Comparison of ENCODE assay signal across 13 cellular contexts in genomic region chr17:30520436-30520835, GRCh38. TPM values are rescaled to one million over a fixed set of nuclear protein-coding genes. Genes with fewer than 3 reads are reported as not detected.
DNase-seq lines count a peak whose midpoint lies in the region; ATAC-seq and TF ChIP-seq lines count a peak whose summit lies in the region.
"Had no signal": no experiment of that assay in that cellular context is flagged by ENCODE, and none has a peak within 500 bp of the region (broad histone marks: within the 10 kb centered on the region; RNA-seq: fewer than 3 reads in every experiment).

No MANE protein-coding gene starts in this region.

- H3K9me3 ChIP-seq in gastroesophageal sphincter (no peaks in the 10 kb centered on the region), suprapubic skin (no peaks in the 10 kb centered on the region)

- POLR2A ChIA-PET in GM10248 (lab: Yijun Ruan, JAX), result interaction anchor here (0.6 kb wide), 1 partner anchor 327 kb away, joined by 6 read pairs; no protein-coding TSS in a partner anchor

- H3K36me3 ChIP-seq in gastroesophageal sphincter (peaks cover 0 to 60% of the 10 kb centered on the region in 2 donors), suprapubic skin (peaks cover 49% of the 10 kb centered on the region)

- H3K4me3 Mint-ChIP-seq in activated T-cell treated with anti-CD3 and anti-CD28 coated beads, Interleukin-2, amount 50 U/mL, for 72 hours, result no peak overlapping the region
- H3K4me3 Mint-ChIP-seq: stimulated activated naive CD8-positive, alpha-beta T cell treated with anti-CD3 and anti-CD28 coated beads, Interleukin-15, amount 100 ng/mL, for 72 hours had no signal

- H3K4me1 ChIP-seq in gastroesophageal sphincter, result peaks cover 0 to 34% (median 7%) of the 10 kb centered on the region in 3 donors
- peaks cover 8% of the 10 kb centered on the region for H3K4me1 ChIP-seq in suprapubic skin

- H3K4me3 ChIP-seq in gastroesophageal sphincter, result no peak overlapping the region
- H3K4me3 ChIP-seq in suprapubic skin, result no peak overlapping the region
- no peak overlapping the region for H3K4me3 ChIP-seq in dorsolateral prefrontal cortex

- no peak for DNase-seq in activated T-cell treated with anti-CD3 and anti-CD28 coated beads, Interleukin-2, amount 50 U/mL, for 72 hours
- DNase-seq in activated T-cell treated with anti-CD3 and anti-CD28 coated beads for 4 hours (no peak), amniotic stem cell (lab: John Stamatoyannopoulos, UW) (peak; percentile 39), suprapubic skin (ENCODE audit: low spot score in 2 of 2) (no peak), GM10248 (ENCODE audit: extremely low spot score) (no peak), dorsolateral prefrontal cortex (no peak), GDM1 (lab: John Stamatoyannopoulos, UW) (no peak)
- DNase-seq: amygdala; islet precursor cell; NCI-H2029; stimulated activated CD4-positive, alpha-beta T cell treated with anti-CD3 and anti-CD28 coated beads, Interleukin-1b, Interleukin-23, amount 100 ng/mL, for 48 hours; stimulated activated naive CD8-positive, alpha-beta T cell treated with anti-CD3 and anti-CD28 coated beads, Interleukin-15, amount 100 ng/mL, for 72 hours had no signal

- H3K27ac ChIP-seq in gastroesophageal sphincter (peak overlapping the region in 3 of 4 donors; percentile 28 to 57 (median 49)), suprapubic skin (peak overlapping the region; percentile 73), dorsolateral prefrontal cortex (peak overlapping the region in 18 of 59 donors; percentile 1 to 78 (median 30))

- no peaks in the 10 kb centered on the region for H3K27me3 Mint-ChIP-seq in activated T-cell treated with anti-CD3 and anti-CD28 coated beads, Interleukin-2, amount 50 U/mL, for 72 hours (ENCODE audit: low read depth)
- H3K27me3 Mint-ChIP-seq: stimulated activated naive CD8-positive, alpha-beta T cell treated with anti-CD3 and anti-CD28 coated beads, Interleukin-15, amount 100 ng/mL, for 72 hours had no signal

- WGBS in gastroesophageal sphincter (ENCODE audit: low coverage in 1 of 2), 2 donors, result 23% methylated on average over 2 of the region's 2 CpGs
- 25% methylated on average over 2 of the region's 2 CpGs for WGBS in suprapubic skin

- ATAC-seq in activated T-cell treated with anti-CD3 and anti-CD28 coated beads, Interleukin-2, amount 50 U/mL, for 72 hours (replicated peaks in 1 of 2), result no peak
- peak; percentile 28 for ATAC-seq in gastroesophageal sphincter
- ATAC-seq: stimulated activated naive CD8-positive, alpha-beta T cell treated with anti-CD3 and anti-CD28 coated beads, Interleukin-15, amount 100 ng/mL, for 72 hours had no signal

- peaks cover 6 to 20% of the 10 kb centered on the region in 2 donors for H3K36me3 Mint-ChIP-seq in activated T-cell treated with anti-CD3 and anti-CD28 coated beads, Interleukin-2, amount 50 U/mL, for 72 hours (ENCODE audit: insufficient read depth in 2 of 2)

- CTCF ChIA-PET in GM10248 (lab: Yijun Ruan, JAX), result interaction anchor here (0.7 to 1.5 kb wide), 3 partner anchors 9 to 44 kb away, joined by 3 to 7 read pairs (median 3); partner anchors contain the start of gene GOSR1

- TF ChIP-seq POLR2A in gastroesophageal sphincter (IDR thresholded peaks at IDR 0.05), result no peak
- no peak for TF ChIP-seq POLR2A in suprapubic skin (IDR thresholded peaks at IDR 0.05)

- TF ChIP-seq EP300 in gastroesophageal sphincter (IDR thresholded peaks at IDR 0.05) (no peak), suprapubic skin (IDR thresholded peaks at IDR 0.05) (no peak)

- H3K4me1 Mint-ChIP-seq in activated T-cell treated with anti-CD3 and anti-CD28 coated beads, Interleukin-2, amount 50 U/mL, for 72 hours (ENCODE audit: low read depth), result peaks cover 11% of the 10 kb centered on the region

- peak overlapping the region; percentile 75 for H3K27ac Mint-ChIP-seq in activated T-cell treated with anti-CD3 and anti-CD28 coated beads, Interleukin-2, amount 50 U/mL, for 72 hours

- no peaks in the 10 kb centered on the region for H3K9me3 Mint-ChIP-seq in activated T-cell treated with anti-CD3 and anti-CD28 coated beads, Interleukin-2, amount 50 U/mL, for 72 hours
- H3K9me3 Mint-ChIP-seq: stimulated activated naive CD8-positive, alpha-beta T cell treated with anti-CD3 and anti-CD28 coated beads, Interleukin-15, amount 100 ng/mL, for 72 hours had no signal

- TF ChIP-seq CTCF in gastroesophageal sphincter (IDR thresholded peaks at IDR 0.05) (no peak), suprapubic skin (IDR thresholded peaks at IDR 0.05) (no peak), GM10248 (IDR thresholded peaks at IDR 0.05; ENCODE audit: control extremely low read depth, extremely low read depth, low read depth, missing control alignments) (no peak), dorsolateral prefrontal cortex (IDR thresholded peaks at IDR 0.05 in 54 of 56, conservative IDR thresholded peaks at IDR 0.05 in 2 of 56; ENCODE audit: low read depth in 1 of 56, partially characterized antibody in 56 of 56) (no peak)

- intact Hi-C loops in dorsolateral prefrontal cortex (cut with DNase I), result no loop called here

- H3K27me3 ChIP-seq in gastroesophageal sphincter, result no peaks in the 10 kb centered on the region
- no peaks in the 10 kb centered on the region for H3K27me3 ChIP-seq in suprapubic skin
- H3K27me3 ChIP-seq in dorsolateral prefrontal cortex, result no peaks in the 10 kb centered on the region

RNA-seq across cellular contexts. Expression of gene GOSR1, which starts 43.2 kb away (rescaled TPM):
- total RNA-seq in activated T-cell treated with anti-CD3 and anti-CD28 coated beads, Interleukin-2, amount 50 U/mL, for 72 hours, result 10 to 100 TPM; 65.7 to 66.1 TPM
- total RNA-seq in gastroesophageal sphincter (10 to 100 TPM; 28.4 to 62.0 (median 44.6) TPM), suprapubic skin (10 to 100 TPM; 24.0 to 54.2 (median 47.6) TPM), dorsolateral prefrontal cortex (10 to 100 TPM; 41.4 to 68.9 (median 57.7) TPM)
